ENCODE assay signal across 8 cellular contexts in genomic region chr19:33177417-33177976, GRCh38. TPM values are rescaled to one million over a fixed set of nuclear protein-coding genes. Genes with fewer than 3 reads are reported as not detected.
DNase-seq lines count a peak whose midpoint lies in the region; ATAC-seq and TF ChIP-seq lines count a peak whose summit lies in the region.

No MANE protein-coding gene starts in this region.

- ATAC-seq in lower lobe of right lung: no peak
- no peak for ATAC-seq in upper lobe of left lung (ENCODE audit: low FRiP score in 2 of 2)
- no peak for ATAC-seq in GM18861 (IDR thresholded peaks at IDR 0.05; ENCODE audit: unreplicated experiment)

- in situ Hi-C loops in HAP-1 (cut with MboI; ENCODE audit: low sequenced_read_pairs): loop anchor here (25.0 kb wide), 1 partner anchor 490 kb away; the partner anchor contains the start of genes ANKRD27, NUDT19 and RGS9BP

- no peak for TF ChIP-seq POLR2A in upper lobe of left lung (IDR thresholded peaks at IDR 0.05)

- peak overlapping the region; percentile 93 for H3K4me3 Mint-ChIP-seq in MCF 10A (ENCODE audit: unreplicated experiment)

- H3K36me3 Mint-ChIP-seq in MCF 10A (ENCODE audit: insufficient read depth, unreplicated experiment): peaks cover 12% of the 10 kb centered on the region

- 0% methylated on average over 1 to 30 of the region's 38 CpGs for WGBS in upper lobe of left lung, 2 donors

- peak overlapping the region; percentile 66 for H3K27ac Mint-ChIP-seq in MCF 10A (ENCODE audit: low read depth, unreplicated experiment)

- CTCF ChIA-PET in MCF 10A (lab: Yijun Ruan, JAX): interaction anchor here (0.7 to 2.6 kb wide), 17 partner anchors 10 to 229 kb away, joined by 3 to 17 read pairs (median 4); no protein-coding TSS in a partner anchor

- H3K36me3 ChIP-seq in HAP-1 (replicated peaks): no peaks in the 10 kb centered on the region
- no peaks in the 10 kb centered on the region for H3K36me3 ChIP-seq in lower lobe of right lung
- H3K36me3 ChIP-seq in upper lobe of left lung: no peaks in the 10 kb centered on the region

- intact Hi-C loops in MCF 10A (cut with micrococcal nuclease): loop anchor here (2.0 kb wide), 2 partner anchors 33 to 51 kb away; no protein-coding TSS in a partner anchor
- intact Hi-C loops in lower lobe of right lung (cut with DNase I): no loop called here

- no peak for TF ChIP-seq EP300 in upper lobe of left lung (IDR thresholded peaks at IDR 0.05)

- H3K4me1 Mint-ChIP-seq in MCF 10A (ENCODE audit: insufficient read depth, unreplicated experiment): peaks cover 3% of the 10 kb centered on the region

- TF ChIP-seq CTCF in MCF 10A (IDR thresholded peaks at IDR 0.05; ENCODE audit: unreplicated experiment) (peak; percentile 42), lower lobe of right lung (IDR thresholded peaks at IDR 0.05) (peak; percentile 58), upper lobe of left lung (IDR thresholded peaks at IDR 0.05) (peak; percentile 30 to 82 (median 60))

- no peaks in the 10 kb centered on the region for H3K9me3 Mint-ChIP-seq in MCF 10A (ENCODE audit: unreplicated experiment)

- DNase-seq in activated CD4-positive, alpha-beta T cell treated with anti-CD3 and anti-CD28 coated beads for 48 hours: peak; percentile 75
- no peak for DNase-seq in activated CD4-positive, alpha-beta T cell treated with anti-CD3 and anti-CD28 coated beads, Interleukin-2, amount 50 U/mL, for 48 hours
- DNase-seq in HAP-1 (ENCODE audit: low spot score in 2 of 2) (peak; percentile 43 to 75), NCI-H460 (ENCODE audit: extremely low read depth, low read depth) (peak; percentile 37), MCF 10A (ENCODE audit: unreplicated experiment) (peak; percentile 62), lower lobe of right lung (no peak), upper lobe of left lung (no peak)

- peaks cover 9% of the 10 kb centered on the region for H3K4me1 ChIP-seq in HAP-1
- H3K4me1 ChIP-seq in lower lobe of right lung: peaks cover 16% of the 10 kb centered on the region
- peaks cover 16 to 28% (median 18%) of the 10 kb centered on the region in 4 donors for H3K4me1 ChIP-seq in upper lobe of left lung

- H3K9me3 ChIP-seq in HAP-1 (no peaks in the 10 kb centered on the region), lower lobe of right lung (no peaks in the 10 kb centered on the region), upper lobe of left lung (no peaks in the 10 kb centered on the region)

- H3K27me3 ChIP-seq in HAP-1 (ENCODE audit: low read depth) (no peaks in the 10 kb centered on the region), lower lobe of right lung (ENCODE audit: low read depth) (no peaks in the 10 kb centered on the region), upper lobe of left lung (no peaks in the 10 kb centered on the region)

- POLR2A ChIA-PET in MCF 10A (lab: Yijun Ruan, JAX): interaction anchor here (0.6 to 3.7 kb wide), 18 partner anchors 13 to 770 kb away, joined by 3 to 18 read pairs (median 5); partner anchors contain the start of genes CEBPG, CEP89, FAAP24 and KCTD15

- no TSS peak for BruUV-seq in MCF 10A (replicated peaks; lab: Mats Ljungman, UMichigan)

- peak overlapping the region; percentile 73 for H3K4me3 ChIP-seq in HAP-1
- peak overlapping the region; percentile 82 for H3K4me3 ChIP-seq in lower lobe of right lung
- peak overlapping the region; percentile 41 to 98 (median 84) for H3K4me3 ChIP-seq in upper lobe of left lung

- no peaks in the 10 kb centered on the region for H3K27me3 Mint-ChIP-seq in MCF 10A (ENCODE audit: insufficient read depth, unreplicated experiment)

- H3K27ac ChIP-seq in lower lobe of right lung (peak overlapping the region; percentile 94), upper lobe of left lung (peak overlapping the region; percentile 91 to 96 (median 92))

RNA-seq across cellular contexts. Expression of gene LRP3, which starts 16.6 kb away (rescaled TPM):
- total RNA-seq in NCI-H460 (2014; rRNA removed; shearing (Covaris generic)): 9.9 and 10.4 TPM in 2 replicates
- 48.0 and 66.6 TPM in 2 replicates for polyA plus RNA-seq in NCI-H460 (2014; cell fraction: nucleus; rRNA removed)
- 7.7 and 9.5 TPM in 2 replicates for total RNA-seq in MCF 10A (2022)
- total RNA-seq in lower lobe of right lung: 13.8 TPM
- total RNA-seq in upper lobe of left lung: 10 to 100 TPM in 4 of 6 donors, 1 to 10 TPM in 2; 8.2 to 29.7 (median 19.0) TPM

RNA-seq across cellular contexts. Expression of gene WDR88, which starts 45.6 kb away (rescaled TPM):
- 0.20 TPM in 1 of 2 replicates, not detected in the other for total RNA-seq in NCI-H460 (2014; rRNA removed; shearing (Covaris generic))
- not detected in 2 replicates for polyA plus RNA-seq in NCI-H460 (2014; cell fraction: nucleus; rRNA removed)
- total RNA-seq in MCF 10A (2022): not detected in 2 replicates
- total RNA-seq in lower lobe of right lung: not detected
- under 1 TPM in 1 of 6 donors, not detected in 5; 0.34 TPM for total RNA-seq in upper lobe of left lung

RNA-seq across cellular contexts. Expression of gene SLC7A10, which starts 48.2 kb away (rescaled TPM):
- not detected in 2 replicates for total RNA-seq in NCI-H460 (2014; rRNA removed; shearing (Covaris generic))
- not detected in 2 replicates for polyA plus RNA-seq in NCI-H460 (2014; cell fraction: nucleus; rRNA removed)
- total RNA-seq in MCF 10A (2022) (not detected in 2 replicates), lower lobe of right lung (0.62 TPM), upper lobe of left lung (1 to 10 TPM in 1 of 6 donors, under 1 TPM in 3, not detected in 2; 0.29 to 2.1 (median 0.47) TPM)

Comparison
In these comparisons a context has a peak if more than half of its experiments do, and no peak if none do; other contexts are left out.
1. DNase-seq: peak in activated CD4-positive, alpha-beta T cell treated with anti-CD3 and anti-CD28 coated beads for 48 hours (single experiment), HAP-1 (2 of 2), NCI-H460 (single experiment) and MCF 10A (single experiment); none in activated CD4-positive, alpha-beta T cell treated with anti-CD3 and anti-CD28 coated beads, Interleukin-2, amount 50 U/mL, for 48 hours (0 of 2), lower lobe of right lung (single experiment) and upper lobe of left lung (0 of 2).
2. Peak in every context shown above with its lines, with median percentiles within 50 percentile points of each other: H3K4me3 ChIP-seq and CTCF ChIP-seq.